Comparison of ENCODE assay signal across 9 cellular contexts in the genomic region with DNA sequence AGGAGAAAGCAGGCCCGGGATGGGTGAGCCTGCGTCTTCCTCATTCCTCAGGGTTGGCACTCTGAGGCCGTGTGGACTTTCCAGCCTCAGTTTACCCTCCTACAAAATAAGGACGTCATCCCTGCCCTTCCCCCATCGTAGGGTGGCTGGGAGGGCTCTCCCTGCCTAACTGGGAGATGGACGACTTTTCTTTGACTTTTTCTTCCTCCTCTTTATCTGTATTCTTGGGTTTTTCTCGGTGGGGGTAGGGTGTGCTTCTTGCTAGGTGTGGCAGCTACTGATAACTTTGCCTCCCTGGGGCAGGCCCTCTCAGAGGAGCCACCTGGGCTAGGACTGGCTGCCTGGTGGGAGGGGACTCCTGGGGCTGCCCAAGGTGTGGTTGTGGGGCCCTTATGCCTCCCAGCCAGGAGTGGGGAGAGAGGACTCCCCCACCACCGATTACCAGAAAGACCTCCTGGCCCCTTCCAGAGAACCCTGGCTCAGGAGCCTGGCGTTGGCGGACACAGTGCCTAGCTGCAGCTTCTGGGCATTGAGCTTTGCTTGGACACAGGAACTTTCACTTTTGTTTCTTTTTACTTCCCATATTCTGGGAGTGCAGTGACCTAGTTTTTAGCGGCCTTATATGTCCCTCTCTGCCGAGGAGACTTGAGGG. TPM values are rescaled to one million over a fixed set of nuclear protein-coding genes. Genes with fewer than 3 reads are reported as not detected.
DNase-seq lines count a peak whose midpoint lies in the region; ATAC-seq, FAIRE-seq and TF ChIP-seq lines count a peak whose summit lies in the region.
"Had no signal": no experiment of that assay in that cellular context is flagged by ENCODE, and none has a peak within 500 bp of the region (broad histone marks: within the 10 kb centered on the region; RNA-seq: fewer than 3 reads in every experiment).

No MANE protein-coding gene starts in this region.

- peaks cover 46% of the 10 kb centered on the region for H3K79me2 ChIP-seq in GM23248 (ENCODE audit: insufficient read depth)
- H3K79me2 ChIP-seq in SK-N-SH (ENCODE audit: insufficient read depth): peaks cover 41% of the 10 kb centered on the region

- no peak overlapping the region for H3K4me3 ChIP-seq in GM23248
- peak overlapping the region in 1 of 2 donors; percentile 41 for H3K4me3 ChIP-seq in gastroesophageal sphincter
- H3K4me3 ChIP-seq in prostate gland: no peak overlapping the region
- no peak overlapping the region for H3K4me3 ChIP-seq in SK-N-SH (ENCODE audit: low read depth in 2 of 2, low read length in 1 of 2)

- TF ChIP-seq CTCF in gastroesophageal sphincter (IDR thresholded peaks at IDR 0.05): peak in 2 of 4 experiments; percentile 11 to 13
- no peak for TF ChIP-seq CTCF in prostate gland (IDR thresholded peaks at IDR 0.05)
- no peak for TF ChIP-seq CTCF in D721Med (IDR thresholded peaks at IDR 0.05; ENCODE audit: insufficient read depth, missing control alignments)
- no peak for TF ChIP-seq CTCF in SK-N-SH (IDR thresholded peaks at IDR 0.05)
- TF ChIP-seq CTCF in MCF 10A (IDR thresholded peaks at IDR 0.05; ENCODE audit: unreplicated experiment): no peak

- H3K27me3 ChIP-seq in GM23248 (replicated peaks; ENCODE audit: insufficient read depth) (no peaks in the 10 kb centered on the region), gastroesophageal sphincter (no peaks in the 10 kb centered on the region), prostate gland (replicated peaks; ENCODE audit: insufficient read depth) (no peaks in the 10 kb centered on the region), SK-N-SH (ENCODE audit: insufficient read depth) (no peaks in the 10 kb centered on the region)

- H3K9ac ChIP-seq in GM23248: no peak overlapping the region
- H3K9ac ChIP-seq in SK-N-SH: no peak overlapping the region

- H2AFZ ChIP-seq in GM23248 (no peak overlapping the region), SK-N-SH (ENCODE audit: low read depth) (no peak overlapping the region)

- H3K36me3 ChIP-seq in GM23248 (ENCODE audit: low read depth) (no peaks in the 10 kb centered on the region), gastroesophageal sphincter (peaks cover 0 to 8% of the 10 kb centered on the region in 2 donors), prostate gland (no peaks in the 10 kb centered on the region), SK-N-SH (replicated peaks in 1 of 2; ENCODE audit: control insufficient read depth in 1 of 2, insufficient read depth in 2 of 2, low read length in 1 of 2) (peaks cover 0 to 23% of the 10 kb centered on the region in 2 experiments)

- H4K20me1 ChIP-seq in GM23248 (ENCODE audit: insufficient read depth) (no peaks in the 10 kb centered on the region), SK-N-SH (ENCODE audit: insufficient read depth) (peaks cover 8% of the 10 kb centered on the region)

- H3K9me3 ChIP-seq in GM23248 (ENCODE audit: low read depth) (no peaks in the 10 kb centered on the region), gastroesophageal sphincter (peaks cover 0 to 5% (median 0%) of the 10 kb centered on the region in 3 donors), prostate gland (no peaks in the 10 kb centered on the region), SK-N-SH (no peaks in the 10 kb centered on the region)

- DNase-seq in GM23248 (peak; percentile 13), T-cell (no peak), prostate gland (ENCODE audit: low spot score) (no peak), D721Med (ENCODE audit: insufficient read length, low spot score) (no peak), SK-N-SH (no peak), MCF 10A (ENCODE audit: unreplicated experiment) (no peak)
- DNase-seq: NCI-H2227 treated with DMSO at 0.1 percent for 48 hours had no signal

- TF ChIP-seq EP300 in gastroesophageal sphincter (IDR thresholded peaks at IDR 0.05) (no peak), SK-N-SH (IDR thresholded peaks at IDR 0.05; ENCODE audit: borderline replicate concordance in 1 of 2, low read depth in 1 of 2, low read length in 1 of 2) (no peak)

- H3K27me3 Mint-ChIP-seq in T-cell (no peaks in the 10 kb centered on the region), MCF 10A (ENCODE audit: insufficient read depth, unreplicated experiment) (peaks cover 41% of the 10 kb centered on the region)

- H3F3A ChIP-seq in GM23248 (ENCODE audit: insufficient read depth) (peaks cover 5% of the 10 kb centered on the region; the same call in 1 of the 2 replicates), SK-N-SH (replicated peaks; ENCODE audit: insufficient read depth) (peaks cover 6% of the 10 kb centered on the region)

- H3K9me2 ChIP-seq in GM23248 (ENCODE audit: insufficient read depth) (no peaks in the 10 kb centered on the region), SK-N-SH (no peaks in the 10 kb centered on the region)

- intact Hi-C loops in prostate gland (cut with DNase I): loop anchor here (2.0 kb wide), 2 partner anchors 20 to 48 kb away; a partner anchor contains a TSS
- intact Hi-C loops in MCF 10A (cut with micrococcal nuclease): no loop called here

- H3K4me3 Mint-ChIP-seq in T-cell (peak overlapping the region; percentile 75 to 88 (median 87)), MCF 10A (ENCODE audit: unreplicated experiment) (no peak overlapping the region)

- H3K4me2 ChIP-seq in GM23248 (ENCODE audit: unreplicated experiment) (no peak overlapping the region), SK-N-SH (no peak overlapping the region)

- H3K27ac Mint-ChIP-seq in T-cell (peak overlapping the region; percentile 99), MCF 10A (ENCODE audit: low read depth, unreplicated experiment) (no peak overlapping the region)

- no peak for TF ChIP-seq RAD21 in SK-N-SH (IDR thresholded peaks at IDR 0.05; ENCODE audit: low read length)

- no TSS peak for BruUV-seq in MCF 10A (replicated peaks; lab: Mats Ljungman, UMichigan)

- H3K4me1 Mint-ChIP-seq in T-cell (peaks cover 96 to 99% (median 98%) of the 10 kb centered on the region in 3 donors), MCF 10A (ENCODE audit: insufficient read depth, unreplicated experiment) (peaks cover 4% of the 10 kb centered on the region)

- ATAC-seq in T-cell (replicated peaks in 1 of 4): peak in 1 of 4 experiments; percentile 13
- peak; percentile 63 for ATAC-seq in gastroesophageal sphincter
- no peak for ATAC-seq in HG03565 (IDR thresholded peaks at IDR 0.05; ENCODE audit: unreplicated experiment)

- H3K36me3 Mint-ChIP-seq in T-cell (peaks cover 19% of the 10 kb centered on the region), MCF 10A (ENCODE audit: insufficient read depth, unreplicated experiment) (no peaks in the 10 kb centered on the region)

- H3K27ac ChIP-seq in GM23248 (no peak overlapping the region), gastroesophageal sphincter (peak overlapping the region; percentile 82 to 95 (median 93)), prostate gland (peak overlapping the region; percentile 74 to 80), SK-N-SH (ENCODE audit: low read depth in 2 of 2, low read length in 1 of 2) (no peak overlapping the region)

- CTCF ChIA-PET in T-cell (lab: Charles Lee) (interaction anchor here in 1 of 2 donors (0.6 kb wide), 1 partner anchor 185 kb away, joined by 3 read pairs; no protein-coding TSS in a partner anchor), SK-N-SH (lab: Yijun Ruan, JAX) (interaction anchor here (0.6 to 8.1 kb wide), 2 partner anchors 24 to 187 kb away, joined by 3 to 113 read pairs; a partner anchor contains a TSS), MCF 10A (lab: Yijun Ruan, JAX) (interaction anchor here (0.6 to 1.4 kb wide), 3 partner anchors 22 to 233 kb away, joined by 3 to 4 read pairs (median 3); no protein-coding TSS in a partner anchor)

- H3K9me3 Mint-ChIP-seq in T-cell (peaks cover 6 to 13% (median 11%) of the 10 kb centered on the region in 3 donors), MCF 10A (ENCODE audit: unreplicated experiment) (peaks cover 11% of the 10 kb centered on the region)

- POLR2A ChIA-PET in T-cell (lab: Charles Lee): interaction anchor here in 1 of 2 donors (0.9 kb wide), 1 partner anchor 12 kb away, joined by 3 read pairs; no protein-coding TSS in a partner anchor
- POLR2A ChIA-PET in SK-N-SH (lab: Yijun Ruan, JAX): no interaction called here
- POLR2A ChIA-PET in MCF 10A (lab: Yijun Ruan, JAX): interaction anchor here (0.6 to 0.7 kb wide), 2 partner anchors 54 to 124 kb away, joined by 3 read pairs; no protein-coding TSS in a partner anchor

- in situ Hi-C loops in GM23248 (cut with MboI): no loop called here

- H3K4me1 ChIP-seq in GM23248 (ENCODE audit: insufficient read depth) (no peaks in the 10 kb centered on the region), gastroesophageal sphincter (peaks cover 3 to 94% (median 64%) of the 10 kb centered on the region in 3 donors), prostate gland (replicated peaks) (peaks cover 5% of the 10 kb centered on the region), SK-N-SH (ENCODE audit: control insufficient read depth in 1 of 2, insufficient read depth in 2 of 2, low read depth in 1 of 2, low read length in 1 of 2) (peaks cover under 1 to 14% of the 10 kb centered on the region in 2 experiments; a peak in 2 of 4 replicates)

- WGBS in GM23248 (ENCODE audit: low coverage in 1 of 2, low lambda C conversion rate in 2 of 2, missing lambda C conversion rate in 2 of 2), 2 experiments: 48% methylated on average over 12 of the region's 12 CpGs
- WGBS in gastroesophageal sphincter (ENCODE audit: low coverage in 1 of 2), 2 donors: 22 to 32% methylated on average over 3 to 11 of the region's 12 CpGs
- WGBS in prostate gland: 43% methylated on average over 12 of the region's 12 CpGs
- 88% methylated on average over 11 of the region's 12 CpGs for WGBS in SK-N-SH (ENCODE audit: low lambda C conversion rate)

- TF ChIP-seq POLR2A in gastroesophageal sphincter (IDR thresholded peaks at IDR 0.05): no peak
- TF ChIP-seq POLR2A in prostate gland (IDR thresholded peaks at IDR 0.05): no peak

- FAIRE-seq in D721Med (lab: Jason Lieb, UNC): no peak

RNA-seq across cellular contexts. Expression of a gene that starts 6.1 kb away (rescaled TPM):
- total RNA-seq in GM23248 (2014; rRNA removed; shearing (Covaris generic)): 27.5 and 32.9 TPM in 2 replicates
- 43.4 and 47.5 TPM in 2 replicates for polyA plus RNA-seq in GM23248 (2016; fragmentation: Nextera tagmentation; extraction: Ambion mirVana)
- 10 to 100 TPM; 25.6 to 37.8 (median 28.7) TPM for total RNA-seq in T-cell
- total RNA-seq in gastroesophageal sphincter: 10 to 100 TPM; 52.8 to 76.8 (median 59.8) TPM
- total RNA-seq in prostate gland: 10 to 100 TPM; 21.6 to 36.5 TPM
- 38.3 and 40.1 TPM in 2 replicates for polyA plus RNA-seq in SK-N-SH (2012; rRNA removed)
- polyA plus RNA-seq in SK-N-SH (2012; cell fraction: cytosol; rRNA removed): 38.4 and 43.1 TPM in 2 replicates
- 25.0 and 25.4 TPM in 2 replicates for polyA plus RNA-seq in SK-N-SH (2012; cell fraction: nucleus; rRNA removed)
- total RNA-seq in MCF 10A (2022): 0.96 and 3.1 TPM in 2 replicates

RNA-seq across cellular contexts. Expression of a gene that starts 26.6 kb away (rescaled TPM):
- 0.51 and 2.8 TPM in 2 replicates for total RNA-seq in GM23248 (2014; rRNA removed; shearing (Covaris generic))
- 1.4 and 2.5 TPM in 2 replicates for polyA plus RNA-seq in GM23248 (2016; fragmentation: Nextera tagmentation; extraction: Ambion mirVana)
- under 1 TPM in 3 of 5 donors, not detected in 2; 0.13 to 0.84 (median 0.68) TPM for total RNA-seq in T-cell
- total RNA-seq in gastroesophageal sphincter: 1 to 10 TPM in 2 of 4 donors, under 1 TPM in 1, not detected in 1; 0.31 to 1.7 (median 1.5) TPM
- 1 to 10 TPM in 1 of 2 donors, under 1 TPM in 1; 0.18 to 3.0 TPM for total RNA-seq in prostate gland
- 0.44 and 0.54 TPM in 2 replicates for polyA plus RNA-seq in SK-N-SH (2012; rRNA removed)
- 0.15 and 0.35 TPM in 2 replicates for polyA plus RNA-seq in SK-N-SH (2012; cell fraction: cytosol; rRNA removed)
- polyA plus RNA-seq in SK-N-SH (2012; cell fraction: nucleus; rRNA removed): 0.93 and 0.95 TPM in 2 replicates
- not detected in 2 replicates for total RNA-seq in MCF 10A (2022)

RNA-seq across cellular contexts. Expression of a gene that starts 48.1 kb away (rescaled TPM):
- total RNA-seq in GM23248 (2014; rRNA removed; shearing (Covaris generic)): 230 and 240 TPM in 2 replicates
- 218 and 229 TPM in 2 replicates for polyA plus RNA-seq in GM23248 (2016; fragmentation: Nextera tagmentation; extraction: Ambion mirVana)
- total RNA-seq in T-cell: 10 to 100 TPM; 40.2 to 79.0 (median 70.0) TPM
- 100 to 1,000 TPM; 136 to 195 (median 158) TPM for total RNA-seq in gastroesophageal sphincter
- 100 to 1,000 TPM; 210 to 259 TPM for total RNA-seq in prostate gland
- polyA plus RNA-seq in SK-N-SH (2012; rRNA removed): 222 and 260 TPM in 2 replicates
- polyA plus RNA-seq in SK-N-SH (2012; cell fraction: cytosol; rRNA removed): 329 and 395 TPM in 2 replicates
- polyA plus RNA-seq in SK-N-SH (2012; cell fraction: nucleus; rRNA removed): 119 and 142 TPM in 2 replicates
- total RNA-seq in MCF 10A (2022): 189 and 218 TPM in 2 replicates

Comparison
In these comparisons a context has a peak if more than half of its experiments do, and no peak if none do; other contexts are left out.
1. H3K27ac ChIP-seq: peak in gastroesophageal sphincter (4 of 4) and prostate gland (2 of 2); none in GM23248 (single experiment) and SK-N-SH (0 of 2).